In the genomic region with DNA sequence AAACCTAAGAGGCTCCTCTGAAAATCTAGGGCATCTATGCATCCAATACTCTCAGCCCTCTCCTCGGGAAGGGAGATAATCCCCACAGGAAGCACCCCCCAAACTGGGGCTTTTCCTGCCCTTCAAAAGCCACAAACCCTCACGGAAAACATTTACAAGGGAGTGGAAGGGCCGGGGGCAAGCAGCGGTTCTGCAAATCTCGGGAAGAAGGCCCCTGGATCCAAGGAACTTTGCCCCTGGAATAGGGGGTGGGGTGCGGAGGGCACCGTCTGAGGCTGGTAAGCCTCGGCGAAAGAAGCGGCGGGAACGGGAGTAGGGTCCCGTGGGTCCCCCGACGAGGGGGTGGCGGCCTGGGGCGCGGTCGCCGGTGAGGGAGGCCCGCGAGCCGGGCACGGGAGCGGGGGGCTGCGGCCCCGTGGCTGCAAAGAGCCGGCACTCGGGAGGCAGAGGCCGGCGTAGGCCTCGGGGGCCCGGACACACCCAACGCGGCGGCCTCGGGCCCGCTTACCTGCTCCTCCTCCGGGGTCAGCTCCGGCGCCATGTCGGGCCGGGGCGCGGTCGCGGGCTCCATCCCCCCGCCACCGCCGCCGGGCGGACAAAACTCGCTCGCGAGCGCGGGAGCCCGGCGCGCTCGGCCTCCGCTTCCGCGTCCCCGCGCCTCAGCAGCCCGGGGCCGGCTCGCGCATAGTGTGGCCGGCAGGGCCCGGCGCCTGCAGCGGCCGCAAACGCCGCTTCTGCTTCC, we compare ENCODE assay signal across 8 cellular contexts. TPM values are rescaled to one million over a fixed set of nuclear protein-coding genes. Genes with fewer than 3 reads are reported as not detected.
DNase-seq lines count a peak whose midpoint lies in the region; ATAC-seq and TF ChIP-seq lines count a peak whose summit lies in the region.

No MANE protein-coding gene starts in this region.

- in situ Hi-C loops in mammary epithelial cell (cut with MboI; ENCODE audit: low sequenced_read_pairs in 2 of 2): no loop called here

- no TSS peak for BruUV-seq in mammary epithelial cell (replicated peaks; lab: Mats Ljungman, UMichigan)

- CTCF ChIA-PET in mammary epithelial cell (lab: Charles Lee; ENCODE audit: low non-redundant PET): interaction anchor here (0.7 kb wide), 2 partner anchors 46 to 123 kb away, joined by 4 to 15 read pairs; no protein-coding TSS in a partner anchor

- intact Hi-C loops in mammary epithelial cell (cut with micrococcal nuclease): loop anchor here (2.0 to 5.0 kb wide), 3 partner anchors 49 to 70 kb away; partner anchors contain the start of genes IMP3 and SNUPN

- H2AFZ ChIP-seq in mammary epithelial cell (ENCODE audit: low read depth, low read length): peak overlapping the region; percentile 89

- H3K4me1 ChIP-seq in mammary epithelial cell (ENCODE audit: insufficient read depth, low read length): peaks cover 4% of the 10 kb centered on the region

- peak overlapping the region; percentile 78 for H3K27ac ChIP-seq in mammary epithelial cell (ENCODE audit: insufficient read depth, low read depth, low read length)

- H3K4me3 ChIP-seq in mammary epithelial cell (replicated peaks in 1 of 3; ENCODE audit: insufficient read depth in 1 of 3, low read depth in 2 of 3, low read length in 3 of 3): peak overlapping the region; percentile 72 to 94 (median 76)

- WGBS in mammary epithelial cell (ENCODE audit: low coverage, missing lambda C conversion rate): 3% methylated on average over 8 of the region's 77 CpGs

- peak; percentile 33 for DNase-seq in ELR (ENCODE audit: low read depth)
- peak; percentile 12 for DNase-seq in SKM-1 treated with dmso at 0.1 percent for 144 hours (lab: John Stamatoyannopoulos, UW; ENCODE audit: unreplicated experiment)
- DNase-seq in mammary epithelial cell: peak; percentile 14
- peak; percentile 41 for DNase-seq in kidney tubule cell (ENCODE audit: low spot score)
- DNase-seq in stimulated activated CD8-positive, alpha-beta memory T cell treated with anti-CD3 and anti-CD28 coated beads, Interleukin-12 subunit alpha, Interleukin-12 subunit beta, amount 100 ng/mL, for 4 hours (ENCODE audit: low read depth): peak; percentile 10
- no peak for DNase-seq in COLO829 (ENCODE audit: low spot score)
- no peak for DNase-seq in iPS-NIHi7 (ENCODE audit: extremely low spot score)

- H3K4me2 ChIP-seq in mammary epithelial cell (ENCODE audit: insufficient read depth, low read depth, low read length): peak overlapping the region; percentile 91

- no peaks in the 10 kb centered on the region for H3K9me3 ChIP-seq in mammary epithelial cell (replicated peaks; ENCODE audit: insufficient read depth, low read length)

- no peaks in the 10 kb centered on the region for H3K27me3 ChIP-seq in mammary epithelial cell (ENCODE audit: insufficient read depth, low read length)

- peak overlapping the region; percentile 87 for H3K9ac ChIP-seq in mammary epithelial cell (ENCODE audit: insufficient read depth, low read length)

- no peak for TF ChIP-seq CTCF in mammary epithelial cell (conservative IDR thresholded peaks at IDR 0.05 in 1 of 2, IDR thresholded peaks at IDR 0.05 in 1 of 2; ENCODE audit: extremely low read depth in 1 of 2, insufficient read depth in 1 of 2, low read depth in 1 of 2, low read length in 2 of 2)

- peaks cover 57% of the 10 kb centered on the region for H3K79me2 ChIP-seq in mammary epithelial cell (ENCODE audit: insufficient read depth, low read length)

- H3K36me3 ChIP-seq in mammary epithelial cell (ENCODE audit: insufficient read depth, low read length): peaks cover 2% of the 10 kb centered on the region

- dilution Hi-C loops in mammary epithelial cell (cut with HindIII; ENCODE audit: low sequenced_read_pairs): loop anchor here (5.0 kb wide), 2 partner anchors 71 to 224 kb away; no protein-coding TSS in a partner anchor

- H4K20me1 ChIP-seq in mammary epithelial cell (ENCODE audit: insufficient read depth, low read length): no peaks in the 10 kb centered on the region

- ATAC-seq in HG02642 (IDR thresholded peaks at IDR 0.05; ENCODE audit: poor library complexity, unreplicated experiment): peak; percentile 50

RNA-seq across cellular contexts. Expression of gene PTPN9, which starts 0.7 kb away (rescaled TPM):
- total RNA-seq in mammary epithelial cell: 10 to 100 TPM; 26.7 to 38.0 TPM
- polyA plus RNA-seq in mammary epithelial cell: 48.3 TPM
- 95.2 TPM for polyA minus RNA-seq in mammary epithelial cell

RNA-seq across cellular contexts. Expression of gene SNUPN, which starts 47.1 kb away (rescaled TPM):
- total RNA-seq in mammary epithelial cell: 10 to 100 TPM; 16.5 to 21.5 TPM
- 20.3 TPM for polyA plus RNA-seq in mammary epithelial cell
- 19.6 TPM for polyA minus RNA-seq in mammary epithelial cell

Comparison
In these comparisons a context has a peak if more than half of its experiments do, and no peak if none do; other contexts are left out.
1. DNase-seq: peak in ELR (single experiment), SKM-1 treated with dmso at 0.1 percent for 144 hours (single experiment), mammary epithelial cell (single experiment), kidney tubule cell (single experiment) and stimulated activated CD8-positive, alpha-beta memory T cell treated with anti-CD3 and anti-CD28 coated beads, Interleukin-12 subunit alpha, Interleukin-12 subunit beta, amount 100 ng/mL, for 4 hours (single experiment); none in COLO829 (single experiment) and iPS-NIHi7 (single experiment).